In genomic region chr16:75262800-75263127, GRCh38 we compare ENCODE assay signal across 1 cellular context.
TF ChIP-seq lines count a peak whose summit lies in the region.

No MANE protein-coding gene starts in this region.

TF ChIP-seq in IMR-90, 13 proteins besides CTCF, POLR2A, EP300 and RAD21 (continued from another document):
- TF ChIP-seq ELK1 (IDR thresholded peaks at IDR 0.05; ENCODE audit: borderline replicate concordance, low read depth, low read length) (no peak), MAFK (IDR thresholded peaks at IDR 0.05; ENCODE audit: low read depth, low read length) (no peak), MAZ (IDR thresholded peaks at IDR 0.05; ENCODE audit: borderline replicate concordance, low read depth, low read length) (no peak), CEBPB (IDR thresholded peaks at IDR 0.05; ENCODE audit: low read depth, low read length) (no peak), CHD1 (IDR thresholded peaks at IDR 0.05; ENCODE audit: low read depth, low read length) (no peak), FOS (IDR thresholded peaks at IDR 0.05; ENCODE audit: low read depth, low read length) (no peak), USF2 (IDR thresholded peaks at IDR 0.05; ENCODE audit: low read depth, low read length) (no peak)
